Comparison of ENCODE assay signal across 8 cellular contexts in genomic region chr19:44582581-44583265, GRCh38. TPM values are rescaled to one million over a fixed set of nuclear protein-coding genes. Genes with fewer than 3 reads are reported as not detected.
DNase-seq lines count a peak whose midpoint lies in the region; ATAC-seq and TF ChIP-seq lines count a peak whose summit lies in the region.

No MANE protein-coding gene starts in this region.

- peaks cover 4% of the 10 kb centered on the region for H3K4me1 Mint-ChIP-seq in activated naive CD8-positive, alpha-beta T cell treated with anti-CD3 and anti-CD28 coated beads, Interleukin-2, amount 10 ng/mL, durations not matched to agents 7 days and 5 days

- DNase-seq in activated naive CD8-positive, alpha-beta T cell treated with anti-CD3 and anti-CD28 coated beads, Interleukin-2, amount 10 ng/mL, durations not matched to agents 7 days and 5 days = no peak
- DNase-seq in kidney glomerular epithelial cell (lab: John Stamatoyannopoulos, UW) = no peak
- no peak for DNase-seq in NCI-H187 (lab: John Stamatoyannopoulos, UW)

- H3K27me3 ChIP-seq in liver (ENCODE audit: control insufficient read depth in 4 of 4, insufficient read depth in 4 of 4, low read length in 3 of 4) = no peaks in the 10 kb centered on the region

- H3K9me3 ChIP-seq in HEK293 (ENCODE audit: control insufficient read depth, insufficient read depth, low read depth, low read length) = no peaks in the 10 kb centered on the region
- no peaks in the 10 kb centered on the region for H3K9me3 ChIP-seq in liver (ENCODE audit: control insufficient read depth in 4 of 4, low read length in 3 of 4)

- peak overlapping the region; percentile 25 for H3K27ac Mint-ChIP-seq in activated naive CD8-positive, alpha-beta T cell treated with anti-CD3 and anti-CD28 coated beads, Interleukin-2, amount 10 ng/mL, durations not matched to agents 7 days and 5 days

- H3K4me1 ChIP-seq in HEK293 (ENCODE audit: control insufficient read depth, insufficient read depth, low read length) (no peaks in the 10 kb centered on the region), liver (ENCODE audit: control insufficient read depth in 4 of 4, insufficient read depth in 4 of 4, low read length in 3 of 4) (no peaks in the 10 kb centered on the region)

- 32% methylated on average over 10 of the region's 10 CpGs for WGBS in liver

- peaks cover 2% of the 10 kb centered on the region for H3K36me3 Mint-ChIP-seq in activated naive CD8-positive, alpha-beta T cell treated with anti-CD3 and anti-CD28 coated beads, Interleukin-2, amount 10 ng/mL, durations not matched to agents 7 days and 5 days

- H3K4me3 Mint-ChIP-seq in activated naive CD8-positive, alpha-beta T cell treated with anti-CD3 and anti-CD28 coated beads, Interleukin-2, amount 10 ng/mL, durations not matched to agents 7 days and 5 days = no peak overlapping the region

- ATAC-seq in activated naive CD8-positive, alpha-beta T cell treated with anti-CD3 and anti-CD28 coated beads, Interleukin-2, amount 10 ng/mL, durations not matched to agents 7 days and 5 days (ENCODE audit: low read depth) = no peak
- ATAC-seq in GM18858 (IDR thresholded peaks at IDR 0.05; ENCODE audit: unreplicated experiment) = no peak
- no peak for ATAC-seq in GM21717 (IDR thresholded peaks at IDR 0.05; ENCODE audit: unreplicated experiment)

- H3K27ac ChIP-seq in C4-2B = no peak overlapping the region
- no peak overlapping the region for H3K27ac ChIP-seq in HEK293 (ENCODE audit: extremely low read depth, low read depth, low read length)
- no peak overlapping the region for H3K27ac ChIP-seq in liver (ENCODE audit: low read depth in 1 of 2, low read length in 2 of 2)

- H3K9me3 Mint-ChIP-seq in activated naive CD8-positive, alpha-beta T cell treated with anti-CD3 and anti-CD28 coated beads, Interleukin-2, amount 10 ng/mL, durations not matched to agents 7 days and 5 days = peaks cover 12% of the 10 kb centered on the region

- peak; percentile 61 for TF ChIP-seq CTCF in C4-2B (conservative IDR thresholded peaks at IDR 0.05)
- TF ChIP-seq CTCF in HEK293 (tag by site-specific recombination; IDR thresholded peaks at IDR 0.05) = peak; percentile 53; the same call in 1 of the 2 replicates
- TF ChIP-seq CTCF in liver (IDR thresholded peaks at IDR 0.05; ENCODE audit: low read depth, low read length, missing input control) = peak; percentile 63

- H3K4me3 ChIP-seq in HEK293 (ENCODE audit: low read depth, low read length) (no peak overlapping the region), liver (ENCODE audit: low read depth in 1 of 3, low read length in 3 of 3) (no peak overlapping the region)

- H3K27me3 Mint-ChIP-seq in activated naive CD8-positive, alpha-beta T cell treated with anti-CD3 and anti-CD28 coated beads, Interleukin-2, amount 10 ng/mL, durations not matched to agents 7 days and 5 days = peaks cover 4% of the 10 kb centered on the region

- H3K36me3 ChIP-seq in HEK293 (ENCODE audit: control insufficient read depth in 2 of 2, insufficient read depth in 1 of 2, low read length in 2 of 2) = no peaks in the 10 kb centered on the region
- no peaks in the 10 kb centered on the region for H3K36me3 ChIP-seq in liver (ENCODE audit: control insufficient read depth in 4 of 4, insufficient read depth in 3 of 4, low read depth in 1 of 4, low read length in 3 of 4)

- POLR2A ChIA-PET in HEK293 (lab: Yijun Ruan, JAX) = interaction anchor here (0.8 to 1.4 kb wide), 2 partner anchors 64 to 75 kb away, joined by 3 read pairs; no protein-coding TSS in a partner anchor
- POLR2A ChIA-PET in activated naive CD8-positive, alpha-beta T cell treated with anti-CD3 and anti-CD28 coated beads, Interleukin-2, amount 10 ng/mL, durations not matched to agents 7 days and 5 days (lab: Charles Lee) = interaction anchor here (0.6 kb wide), 1 partner anchor 141 kb away, joined by 3 read pairs; no protein-coding TSS in a partner anchor

- no peak overlapping the region for H3K9ac ChIP-seq in liver (ENCODE audit: low read depth in 1 of 2, low read length in 2 of 2)

- peak; percentile 52 to 77 for TF ChIP-seq RAD21 in liver (IDR thresholded peaks at IDR 0.05)

- CTCF ChIA-PET in HEK293 (lab: Yijun Ruan, JAX) = interaction anchor here (0.6 to 2.9 kb wide), 39 partner anchors 9 to 829 kb away, joined by 3 to 31 read pairs (median 4); partner anchors contain the start of genes IGSF23 and PVR

TF ChIP-seq in HEK293, 187 proteins besides CTCF, POLR2A, EP300 and RAD21 (continues in another document):
- TF ChIP-seq ZNF169 (tag by site-specific recombination; IDR thresholded peaks at IDR 0.05) = peak; percentile 38
- peak; percentile 20; the same call in 1 of the 2 replicates for TF ChIP-seq PATZ1 (tag by site-specific recombination; IDR thresholded peaks at IDR 0.05)
- no peak for TF ChIP-seq KLF7 (tag by site-specific recombination; IDR thresholded peaks at IDR 0.05; ENCODE audit: borderline replicate concordance)
- TF ChIP-seq SALL2 (tag by site-specific recombination; IDR thresholded peaks at IDR 0.05; ENCODE audit: borderline replicate concordance) = peak; percentile 91; the same call in 1 of the 2 replicates
- TF ChIP-seq ZNF549 (tag by site-specific recombination; IDR thresholded peaks at IDR 0.05) = no peak
- no peak for TF ChIP-seq ZNF677 (tag by site-specific recombination; IDR thresholded peaks at IDR 0.05)

TF ChIP-seq in liver, 16 proteins besides CTCF, POLR2A, EP300 and RAD21:
- TF ChIP-seq EGR1 (IDR thresholded peaks at IDR 0.05; ENCODE audit: low read depth in 2 of 2) (no peak), GABPA (IDR thresholded peaks at IDR 0.05 in 1 of 2, conservative IDR thresholded peaks at IDR 0.05 in 1 of 2) (no peak), FOXA1 (IDR thresholded peaks at IDR 0.05) (no peak), HNF4A (conservative IDR thresholded peaks at IDR 0.05) (no peak), NR2F2 (IDR thresholded peaks at IDR 0.05) (no peak), ZBTB33 (IDR thresholded peaks at IDR 0.05) (no peak), HNF4G (IDR thresholded peaks at IDR 0.05) (no peak), MAX (IDR thresholded peaks at IDR 0.05) (no peak), YY1 (IDR thresholded peaks at IDR 0.05) (no peak), REST (IDR thresholded peaks at IDR 0.05) (no peak), JUND (IDR thresholded peaks at IDR 0.05) (no peak)
TF ChIP-seq in liver: peak in this region for 0.

RNA-seq across cellular contexts. Expression of gene IGSF23, which starts 30.6 kb away (rescaled TPM):
- not detected for total RNA-seq in activated naive CD8-positive, alpha-beta T cell treated with anti-CD3 and anti-CD28 coated beads, Interleukin-2, amount 10 ng/mL, durations not matched to agents 7 days and 5 days
- total RNA-seq in liver = 1 to 10 TPM in 1 of 2 donors, under 1 TPM in 1; 0.47 to 2.8 TPM
- 10 to 100 TPM in 1 of 2 donors, 1 to 10 TPM in 1; 3.9 to 11.4 TPM for polyA plus RNA-seq in liver

RNA-seq across cellular contexts. Expression of gene CEACAM20, which starts 53.2 kb away (rescaled TPM):
- total RNA-seq in activated naive CD8-positive, alpha-beta T cell treated with anti-CD3 and anti-CD28 coated beads, Interleukin-2, amount 10 ng/mL, durations not matched to agents 7 days and 5 days = not detected
- under 1 TPM; 0.09 to 0.25 TPM for total RNA-seq in liver
- polyA plus RNA-seq in liver = not detected
